In genomic region chr6:26224940-26225847, GRCh38 we compare ENCODE assay signal across 9 cellular contexts.
DNase-seq lines count a peak whose midpoint lies in the region; ATAC-seq, FAIRE-seq and TF ChIP-seq lines count a peak whose summit lies in the region.
"Had no signal": no experiment of that assay in that cellular context is flagged by ENCODE, and none has a peak within 500 bp of the region (broad histone marks: within the 10 kb centered on the region; RNA-seq: fewer than 3 reads in every experiment).

No MANE protein-coding gene starts in this region.

- WGBS in H9 (ENCODE audit: extremely low coverage, insufficient read length, low lambda C conversion rate): no CpG with 5 or more reads among the region's 51 CpGs
- WGBS in K562 (ENCODE audit: insufficient coverage, low coverage, missing lambda C conversion rate): 97% methylated on average over 51 of the region's 51 CpGs
- WGBS in stomach, 5 donors: 40 to 56% (median 44%) methylated on average over 47 to 51 of the region's 51 CpGs

- H3K4me1 Mint-ChIP-seq in H9 (peaks cover 17 to 35% of the 10 kb centered on the region in 2 experiments), Calu3 (ENCODE audit: low read depth, unreplicated experiment) (peaks cover 15% of the 10 kb centered on the region)

- no peaks in the 10 kb centered on the region for H4K20me1 ChIP-seq in H9 (ENCODE audit: control insufficient read depth, insufficient read depth, insufficient read length)
- H4K20me1 ChIP-seq in K562 (replicated peaks; ENCODE audit: control insufficient read depth, insufficient read depth, low read length): no peaks in the 10 kb centered on the region

- H2AFZ ChIP-seq in H9 (ENCODE audit: low read length) (no peak overlapping the region), K562 (ENCODE audit: low read depth, low read length) (no peak overlapping the region)

- H2BK5ac ChIP-seq in H9 (ENCODE audit: insufficient read length, low read length): peak overlapping the region; percentile 19

- TF ChIP-seq RAD21 in K562 (CRISPR knock-in tag; conservative IDR thresholded peaks at IDR 0.05 in 1 of 2, IDR thresholded peaks at IDR 0.05 in 1 of 2): no peak

- no peak overlapping the region for H4K91ac ChIP-seq in H9 (ENCODE audit: insufficient read length, low read depth, low read length)

- no peak overlapping the region for H3T11ph ChIP-seq in H9 (ENCODE audit: low read length)

- no peak overlapping the region for H3K23ac ChIP-seq in H9 (ENCODE audit: insufficient read length, low read depth, low read length)

- H3K36me3 Mint-ChIP-seq in H9 (ENCODE audit: insufficient read depth in 1 of 3, low read depth in 3 of 3) (no peaks in the 10 kb centered on the region; a peak in 1 of 7 replicates), Calu3 (ENCODE audit: insufficient read depth, unreplicated experiment) (peaks cover 14% of the 10 kb centered on the region)

- BruUV-seq in K562 (replicated peaks; lab: Mats Ljungman, UMichigan) (no TSS peak), Calu3 (replicated peaks; lab: Mats Ljungman, UMichigan) (no TSS peak)

- H3K4ac ChIP-seq in H9 (ENCODE audit: low read depth, low read length): no peak overlapping the region; the same call in 1 of the 2 replicates

- H3K27ac Mint-ChIP-seq in H9: no peak overlapping the region
- no peak overlapping the region for H3K27ac Mint-ChIP-seq in Calu3 (ENCODE audit: unreplicated experiment)

- intact Hi-C loops in K562 (cut with micrococcal nuclease): no loop called here
- intact Hi-C loops in stomach (cut with DNase I; ENCODE audit: low total_unique reads): no loop called here
- intact Hi-C loops in Calu3 (cut with micrococcal nuclease; ENCODE audit: unreplicated experiment): no loop called here

- no peak overlapping the region for H4K8ac ChIP-seq in H9 (replicated peaks; ENCODE audit: insufficient read length, low read depth, low read length)

- CTCF ChIA-PET in K562 (lab: Yijun Ruan, JAX; ENCODE audit: low intra/inter-chr PET ratio) (no interaction called here), Calu3 (lab: Charles Lee) (interaction anchor here (1.6 kb wide), 1 partner anchor 97 kb away, joined by 4 read pairs; no protein-coding TSS in a partner anchor), HEK293T (lab: Yijun Ruan, JAX) (no interaction called here)

- H3K9ac ChIP-seq in H9 (ENCODE audit: extremely low read depth, insufficient read length, low read length) (peak overlapping the region; percentile 88), K562 (ENCODE audit: insufficient read depth in 1 of 2, low read depth in 2 of 2, low read length in 2 of 2) (no peak overlapping the region), iPS-20b (ENCODE audit: low read depth, low read length) (peak overlapping the region; percentile 97)

- H3K9me3 Mint-ChIP-seq in H9 (no peaks in the 10 kb centered on the region), Calu3 (ENCODE audit: low read depth, unreplicated experiment) (no peaks in the 10 kb centered on the region)

- TF ChIP-seq POLR2A in K562 (conservative IDR thresholded peaks at IDR 0.05) (no peak), stomach (IDR thresholded peaks at IDR 0.05) (no peak)

- peak overlapping the region; percentile 98 for H3K27ac ChIP-seq in H9 (ENCODE audit: insufficient read length, low read depth, low read length)
- no peak overlapping the region for H3K27ac ChIP-seq in K562 (ENCODE audit: extremely low read depth, low read depth, low read length)
- peak overlapping the region; percentile 98 for H3K27ac ChIP-seq in iPS-20b (ENCODE audit: low read length)
- peak overlapping the region in 4 of 5 donors; percentile 77 to 87 (median 86) for H3K27ac ChIP-seq in stomach

- H3K9me3 ChIP-seq in H9 (ENCODE audit: control insufficient read depth, low read depth, low read length): no peaks in the 10 kb centered on the region
- H3K9me3 ChIP-seq in K562 (replicated peaks; ENCODE audit: control insufficient read depth, insufficient read depth, low read depth, low read length): peaks cover 10% of the 10 kb centered on the region; the same call in 1 of the 2 replicates
- H3K9me3 ChIP-seq in iPS-20b (ENCODE audit: insufficient read depth, low read depth, low read length): no peaks in the 10 kb centered on the region
- peaks cover 0 to 17% (median 11%) of the 10 kb centered on the region in 4 donors for H3K9me3 ChIP-seq in stomach

- peaks cover 10% of the 10 kb centered on the region for H3K23me2 ChIP-seq in H9 (ENCODE audit: insufficient read length, low read depth, low read length, poor library complexity, severe bottlenecking)

- no peaks in the 10 kb centered on the region for H3K79me1 ChIP-seq in H9 (ENCODE audit: insufficient read depth, low read depth, low read length, poor library complexity, severe bottlenecking)

- H3K79me2 ChIP-seq in H9 (ENCODE audit: insufficient read depth, low read length) (no peaks in the 10 kb centered on the region), K562 (ENCODE audit: control insufficient read depth, insufficient read depth, low read length) (no peaks in the 10 kb centered on the region)

- TF ChIP-seq EP300 in K562 (IDR thresholded peaks at IDR 0.05; ENCODE audit: low read length) (no peak), stomach (IDR thresholded peaks at IDR 0.05) (no peak)

- H3K18ac ChIP-seq in H9 (ENCODE audit: insufficient read length, low read depth, low read length): peak overlapping the region; percentile 89

- in situ Hi-C loops in K562 (cut with MboI): loop anchor here (25.0 kb wide), 1 partner anchor 1587 kb away; a partner anchor contains a TSS

- H3K27me3 Mint-ChIP-seq in H9 (ENCODE audit: low read depth) (no peaks in the 10 kb centered on the region), Calu3 (ENCODE audit: unreplicated experiment) (no peaks in the 10 kb centered on the region)

- H3K4me1 ChIP-seq in H9 (ENCODE audit: insufficient read depth, low read length): peaks cover 2% of the 10 kb centered on the region; the same call in 1 of the 2 replicates
- H3K4me1 ChIP-seq in K562 (replicated peaks in 1 of 2; ENCODE audit: control insufficient read depth in 2 of 2, insufficient read depth in 2 of 2, low read length in 2 of 2): peaks cover 0 to 6% of the 10 kb centered on the region in 2 experiments; a peak in 3 of 5 replicates
- peaks cover 13% of the 10 kb centered on the region; the same call in 1 of the 2 replicates for H3K4me1 ChIP-seq in iPS-20b (ENCODE audit: insufficient read depth, low read length)
- H3K4me1 ChIP-seq in stomach: peaks cover 0 to 15% (median 7%) of the 10 kb centered on the region in 4 donors

- no peak for ATAC-seq in K562

- H3K27me3 ChIP-seq in H9 (ENCODE audit: insufficient read depth, low read length) (no peaks in the 10 kb centered on the region), K562 (ENCODE audit: control insufficient read depth in 2 of 2, insufficient read depth in 2 of 2, low read length in 2 of 2) (no peaks in the 10 kb centered on the region), iPS-20b (ENCODE audit: insufficient read depth, low read length) (no peaks in the 10 kb centered on the region), stomach (peaks cover 0 to 84% (median 10%) of the 10 kb centered on the region in 3 donors)

- H2BK15ac ChIP-seq in H9 (ENCODE audit: low read depth, low read length): no peak overlapping the region

- H3K14ac ChIP-seq in H9 (ENCODE audit: insufficient read depth, low read length): peak overlapping the region; percentile 91

- H3K36me3 ChIP-seq in K562 (ENCODE audit: control insufficient read depth, insufficient read depth, low read length) (no peaks in the 10 kb centered on the region), iPS-20b (ENCODE audit: insufficient read depth, low read depth, low read length) (no peaks in the 10 kb centered on the region), stomach (no peaks in the 10 kb centered on the region)

- no peak overlapping the region for H3K4me3 ChIP-seq in K562
- peak overlapping the region; percentile 83 for H3K4me3 ChIP-seq in iPS-20b (ENCODE audit: low read length)
- peak overlapping the region; percentile 42 to 50 (median 45) for H3K4me3 ChIP-seq in stomach
- H3K4me3 ChIP-seq: lung had no signal

- H3K4me2 ChIP-seq in H9 (ENCODE audit: insufficient read depth, insufficient read length, low read length) (peak overlapping the region; percentile 86), K562 (ENCODE audit: insufficient read depth, low read length) (no peak overlapping the region)

- no peak overlapping the region for H2BK20ac ChIP-seq in H9 (ENCODE audit: low read depth, low read length, poor library complexity, severe bottlenecking)

- TF ChIP-seq CTCF in H9 (conservative IDR thresholded peaks at IDR 0.05) (peak; percentile 31; the same call in 1 of the 3 replicates), K562 (IDR thresholded peaks at IDR 0.05 in 2 of 3, conservative IDR thresholded peaks at IDR 0.05 in 1 of 3; ENCODE audit: insufficient read depth in 2 of 3, low read depth in 1 of 3, low read length in 3 of 3) (no peak), stomach (IDR thresholded peaks at IDR 0.05) (no peak), Calu3 (IDR thresholded peaks at IDR 0.05; ENCODE audit: unreplicated experiment) (no peak)

- POLR2A ChIA-PET in K562 (lab: Yijun Ruan, JAX) (interaction anchor here (1.4 to 5.9 kb wide), 4 partner anchors 9 to 95 kb away, joined by 3 to 54 read pairs (median 5); a partner anchor contains a TSS), HEK293T (lab: Yijun Ruan, JAX) (interaction anchor here (1.1 to 4.1 kb wide), 8 partner anchors 8 to 68 kb away, joined by 3 to 42 read pairs (median 12); a partner anchor contains a TSS)

- H2BK120ac ChIP-seq in H9 (ENCODE audit: low read depth, low read length, poor library complexity, severe bottlenecking): no peak overlapping the region

- no peaks in the 10 kb centered on the region for H3K9me1 ChIP-seq in K562 (ENCODE audit: control insufficient read depth, insufficient read depth, low read length)

- no peak overlapping the region for H4K5ac ChIP-seq in H9 (ENCODE audit: insufficient read length, low read depth, low read length)

- H2BK12ac ChIP-seq in H9 (ENCODE audit: insufficient read length, low read depth, low read length): no peak overlapping the region

- FAIRE-seq in K562 (lab: Jason Lieb, UNC) (no peak), urothelium cell line (lab: Jason Lieb, UNC) (no peak)

- H3K4me3 Mint-ChIP-seq in H9 (no peak overlapping the region), Calu3 (ENCODE audit: low read depth, unreplicated experiment) (no peak overlapping the region)

- H3K56ac ChIP-seq in H9 (ENCODE audit: insufficient read length, low read depth, low read length): no peak overlapping the region

- no peak overlapping the region for H2AK5ac ChIP-seq in H9 (ENCODE audit: insufficient read length, low read length)

- DNase-seq in H9 (peak; percentile 78), K562 (ENCODE audit: extremely low read depth in 1 of 4, low spot score in 3 of 4) (no peak), stomach (no peak), Calu3 (no peak), urothelium cell line (ENCODE audit: low spot score) (no peak), HEK293T (ENCODE audit: extremely low spot score) (no peak), GDM1 (lab: John Stamatoyannopoulos, UW) (no peak)

TF ChIP-seq in K562, 482 proteins besides CTCF, POLR2A, EP300 and RAD21 (continues in another document):
- TF ChIP-seq LCOR (CRISPR knock-in tag; IDR thresholded peaks at IDR 0.05) (no peak), EHMT2 (IDR thresholded peaks at IDR 0.05) (no peak), SMARCE1 (IDR thresholded peaks at IDR 0.05) (no peak)

TF ChIP-seq in HEK293T, 16 proteins besides CTCF, POLR2A, EP300 and RAD21 (continues in another document):
- TF ChIP-seq FOXM1 (IDR thresholded peaks at IDR 0.05; ENCODE audit: borderline replicate concordance) (no peak), HDGF (IDR thresholded peaks at IDR 0.05; ENCODE audit: borderline replicate concordance) (no peak), FOXK2 (IDR thresholded peaks at IDR 0.05) (no peak)

Comparison
In these comparisons a context has a peak if more than half of its experiments do, and no peak if none do; other contexts are left out.
1. H3K9ac ChIP-seq: peak in H9 (single experiment) and iPS-20b (single experiment); none in K562 (0 of 2).